ENCODE assay signal across 19 cellular contexts in the genomic region with DNA sequence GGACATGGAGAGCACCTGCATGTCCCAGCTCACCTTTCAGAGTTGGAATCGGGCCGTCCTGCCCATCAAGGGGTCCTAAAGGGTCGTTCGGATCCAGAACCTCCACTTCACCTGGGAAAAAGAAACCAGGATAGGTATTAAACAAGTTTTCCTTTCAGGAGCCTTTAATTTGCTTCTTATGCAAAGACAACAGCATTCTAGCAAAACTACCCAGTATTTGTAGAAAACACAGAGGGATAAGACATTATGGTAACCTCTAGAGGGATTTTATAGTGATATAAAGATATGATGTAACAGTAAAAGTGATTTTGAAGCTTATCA.
A peak's percentile ranks its signal among the peaks of the same experiment; 100 is the strongest.
DNase-seq lines count a peak whose midpoint lies in the region; ATAC-seq and TF ChIP-seq lines count a peak whose summit lies in the region.
"Had no signal": no experiment of that assay in that cellular context is flagged by ENCODE, and none has a peak within 500 bp of the region (broad histone marks: within the 10 kb centered on the region; RNA-seq: fewer than 3 reads in every experiment).

No MANE protein-coding gene starts in this region.

- H2AFZ ChIP-seq in OCI-LY3 (ENCODE audit: low read depth, low read length): 0 out of 2 replicates have a peak overlapping the region, but pooled peaks have one; percentile 49

- H3K27me3 ChIP-seq in left ventricle myocardium inferior (ENCODE audit: low read depth) (peaks cover 59% of the 10 kb centered on the region), OCI-LY3 (ENCODE audit: low read depth, low read length) (no peaks in the 10 kb centered on the region), transverse colon (no peaks in the 10 kb centered on the region), left lung (peaks cover 0 to 22% of the 10 kb centered on the region in 2 donors)
- H3K27me3 ChIP-seq: brain microvascular endothelial cell had no signal

- no peaks in the 10 kb centered on the region for H3K79me2 ChIP-seq in OCI-LY3 (ENCODE audit: low read length)

- 33% methylated on average over 4 of the region's 4 CpGs; no CpG with 5 or more reads in 1 of the 2 donors for WGBS in transverse colon (ENCODE audit: low coverage in 1 of 2), 2 donors

- TF ChIP-seq POLR2A in transverse colon (IDR thresholded peaks at IDR 0.05): no peak

- no peaks in the 10 kb centered on the region for H3K9me3 Mint-ChIP-seq in dendritic cell treated with granulocyte-macrophage colony-stimulating factor and Interleukin-4, amounts not matched to agents 40 ng/mL and 50 ng/mL, for 4 days
- H3K9me3 Mint-ChIP-seq: activated CD4-positive, alpha-beta memory T cell treated with anti-CD3 and anti-CD28 coated beads, Interleukin-2, amount 10 ng/mL, durations not matched to agents 7 days and 5 days; activated naive CD4-positive, alpha-beta T cell treated with anti-CD3 and anti-CD28 coated beads, Interleukin-2, amount 50 U/mL, for 24 hours; activated T-helper 2 cell treated with anti-CD3 and anti-CD28 coated beads, Interferon-gamma antibody, Interleukin-2, Interleukin-4, amounts not matched to agents 10 μg/mL and 5 μg/mL and 100 μg/mL, durations not matched to agents 14 hours and 24 hours and 36 hours; immature natural killer cell; stimulated activated naive CD8-positive, alpha-beta T cell treated with anti-CD3 and anti-CD28 coated beads, Interleukin-15, amount 100 ng/mL, for 72 hours had no signal

- no peaks in the 10 kb centered on the region for H3K36me3 Mint-ChIP-seq in dendritic cell treated with granulocyte-macrophage colony-stimulating factor and Interleukin-4, amounts not matched to agents 40 ng/mL and 50 ng/mL, for 4 days (ENCODE audit: low read depth)
- H3K36me3 Mint-ChIP-seq: activated naive CD4-positive, alpha-beta T cell treated with anti-CD3 and anti-CD28 coated beads, Interleukin-2, amount 50 U/mL, for 24 hours; immature natural killer cell had no signal

- peaks cover 10% of the 10 kb centered on the region for H3K27me3 Mint-ChIP-seq in dendritic cell treated with granulocyte-macrophage colony-stimulating factor and Interleukin-4, amounts not matched to agents 40 ng/mL and 50 ng/mL, for 4 days

- TF ChIP-seq CTCF in left ventricle myocardium inferior (IDR thresholded peaks at IDR 0.05; ENCODE audit: borderline replicate concordance) (peak; percentile 17), OCI-LY3 (IDR thresholded peaks at IDR 0.05; ENCODE audit: low read depth, low read length) (no peak), transverse colon (IDR thresholded peaks at IDR 0.05) (peak in 1 of 5 experiments; percentile 19), left lung (IDR thresholded peaks at IDR 0.05) (no peak)

- no peaks in the 10 kb centered on the region for H4K20me1 ChIP-seq in OCI-LY3 (ENCODE audit: insufficient read depth, low read length)

- DNase-seq in left ventricle myocardium inferior: no peak
- no peak for DNase-seq in left ventricle myocardium superior
- DNase-seq in transverse colon: no peak
- DNase-seq in left lung: no peak
- no peak for DNase-seq in KBM-7
- DNase-seq: amniotic stem cell, DMS153, NCI-H2107 had no signal

- H3K4me2 ChIP-seq in OCI-LY3 (ENCODE audit: low read length): peak overlapping the region; percentile 26; the same call in 1 of the 2 replicates

- peak overlapping the region; percentile 71 for H3K27ac Mint-ChIP-seq in dendritic cell treated with granulocyte-macrophage colony-stimulating factor and Interleukin-4, amounts not matched to agents 40 ng/mL and 50 ng/mL, for 4 days
- H3K27ac Mint-ChIP-seq: activated CD4-positive, alpha-beta memory T cell treated with anti-CD3 and anti-CD28 coated beads, Interleukin-2, amount 10 ng/mL, durations not matched to agents 7 days and 5 days; activated naive CD4-positive, alpha-beta T cell treated with anti-CD3 and anti-CD28 coated beads, Interleukin-2, amount 50 U/mL, for 24 hours; activated T-helper 2 cell treated with anti-CD3 and anti-CD28 coated beads, Interferon-gamma antibody, Interleukin-2, Interleukin-4, amounts not matched to agents 10 μg/mL and 5 μg/mL and 100 μg/mL, durations not matched to agents 14 hours and 24 hours and 36 hours; immature natural killer cell; stimulated activated naive CD8-positive, alpha-beta T cell treated with anti-CD3 and anti-CD28 coated beads, Interleukin-15, amount 100 ng/mL, for 72 hours had no signal

- no peak overlapping the region for H3K4me3 ChIP-seq in left ventricle myocardium inferior
- H3K4me3 ChIP-seq in OCI-LY3 (ENCODE audit: low read length): no peak overlapping the region
- no peak overlapping the region for H3K4me3 ChIP-seq in transverse colon
- no peak overlapping the region for H3K4me3 ChIP-seq in left lung
- H3K4me3 ChIP-seq: GM12878, SK-N-MC had no signal

- H3K9me3 ChIP-seq in left ventricle myocardium inferior (replicated peaks): no peaks in the 10 kb centered on the region
- no peaks in the 10 kb centered on the region for H3K9me3 ChIP-seq in OCI-LY3 (ENCODE audit: insufficient read depth, low read length)
- H3K9me3 ChIP-seq in transverse colon: no peaks in the 10 kb centered on the region
- no peaks in the 10 kb centered on the region for H3K9me3 ChIP-seq in left lung

- H3K36me3 ChIP-seq in left ventricle myocardium inferior: no peaks in the 10 kb centered on the region
- H3K36me3 ChIP-seq in OCI-LY3 (replicated peaks; ENCODE audit: low read depth, low read length): no peaks in the 10 kb centered on the region
- no peaks in the 10 kb centered on the region for H3K36me3 ChIP-seq in transverse colon
- H3K36me3 ChIP-seq in left lung: no peaks in the 10 kb centered on the region
- H3K36me3 ChIP-seq: brain microvascular endothelial cell had no signal

- in situ Hi-C loops in transverse colon (cut with MboI; ENCODE audit: low pct_ligation_motif_present in 1 of 4, low pct_unique_long_range_greater_than_20kb in 1 of 4, low sequenced_read_pairs in 3 of 4) (loop anchor here in 1 of 4 donors (10.0 kb wide), 1 partner anchor 179 kb away; a partner anchor contains a TSS), KBM-7 (cut with MboI; ENCODE audit: low pct_unique_long_range_greater_than_20kb, low sequenced_read_pairs) (no loop called here)

- peak overlapping the region; percentile 8 for H3K4me3 Mint-ChIP-seq in dendritic cell treated with granulocyte-macrophage colony-stimulating factor and Interleukin-4, amounts not matched to agents 40 ng/mL and 50 ng/mL, for 4 days
- H3K4me3 Mint-ChIP-seq: activated CD4-positive, alpha-beta memory T cell treated with anti-CD3 and anti-CD28 coated beads, Interleukin-2, amount 10 ng/mL, durations not matched to agents 7 days and 5 days; activated naive CD4-positive, alpha-beta T cell treated with anti-CD3 and anti-CD28 coated beads, Interleukin-2, amount 50 U/mL, for 24 hours; immature natural killer cell; stimulated activated naive CD8-positive, alpha-beta T cell treated with anti-CD3 and anti-CD28 coated beads, Interleukin-15, amount 100 ng/mL, for 72 hours had no signal

- peaks cover 60% of the 10 kb centered on the region for H3K4me1 Mint-ChIP-seq in dendritic cell treated with granulocyte-macrophage colony-stimulating factor and Interleukin-4, amounts not matched to agents 40 ng/mL and 50 ng/mL, for 4 days (ENCODE audit: low read depth)
- H3K4me1 Mint-ChIP-seq: activated naive CD4-positive, alpha-beta T cell treated with anti-CD3 and anti-CD28 coated beads, Interleukin-2, amount 50 U/mL, for 24 hours; immature natural killer cell; stimulated activated naive CD8-positive, alpha-beta T cell treated with anti-CD3 and anti-CD28 coated beads, Interleukin-15, amount 100 ng/mL, for 72 hours had no signal

- TF ChIP-seq EP300 in transverse colon (IDR thresholded peaks at IDR 0.05; ENCODE audit: low read depth): no peak

- ATAC-seq in left ventricle myocardium superior: no peak
- no peak for ATAC-seq in left lung
- no peak for ATAC-seq in HG03135 (IDR thresholded peaks at IDR 0.05; ENCODE audit: unreplicated experiment)

- H3K4me1 ChIP-seq in left ventricle myocardium inferior (no peaks in the 10 kb centered on the region), OCI-LY3 (ENCODE audit: low read length) (peaks cover 21% of the 10 kb centered on the region), transverse colon (peaks cover 4 to 35% (median 19%) of the 10 kb centered on the region in 4 donors), left lung (peaks cover 0 to 10% of the 10 kb centered on the region in 2 donors)

- no peak overlapping the region for H3K27ac ChIP-seq in left ventricle myocardium inferior (replicated peaks)
- H3K27ac ChIP-seq in OCI-LY3 (ENCODE audit: low read length): no peak overlapping the region
- H3K27ac ChIP-seq in transverse colon: peak overlapping the region in 3 of 4 donors; percentile 25 to 71 (median 28)
- H3K27ac ChIP-seq in left lung: no peak overlapping the region
- H3K27ac ChIP-seq: brain microvascular endothelial cell, SK-N-MC had no signal

- intact Hi-C loops in left ventricle myocardium inferior (cut with micrococcal nuclease) (loop anchor here (10.0 kb wide), 1 partner anchor 169 kb away; no protein-coding TSS in a partner anchor), left ventricle myocardium superior (cut with micrococcal nuclease) (loop anchor here (10.0 kb wide), 1 partner anchor 169 kb away; no protein-coding TSS in a partner anchor), transverse colon (cut with DNase I; ENCODE audit: low total_unique reads) (no loop called here), left lung (cut with DNase I) (no loop called here)
- intact Hi-C loops in dendritic cell treated with granulocyte-macrophage colony-stimulating factor and Interleukin-4, amounts not matched to agents 40 ng/mL and 50 ng/mL, for 4 days (cut with micrococcal nuclease): loop anchor here (2.0 to 10.0 kb wide), 2 partner anchors 129 to 175 kb away; a partner anchor contains a TSS

- H3K9ac ChIP-seq in OCI-LY3 (ENCODE audit: low read length): no peak overlapping the region

Comparison
In these comparisons a context has a peak if more than half of its experiments do, and no peak if none do; other contexts are left out.
1. H3K27ac ChIP-seq: peak in transverse colon (3 of 4); none in left ventricle myocardium inferior (single experiment), OCI-LY3 (single experiment) and left lung (0 of 2).
2. intact Hi-C loops: an anchor here in left ventricle myocardium inferior (10.0 kb wide), left ventricle myocardium superior (10.0 kb wide) and dendritic cell treated with granulocyte-macrophage colony-stimulating factor and Interleukin-4, amounts not matched to agents 40 ng/mL and 50 ng/mL, for 4 days (2.0 to 10.0 kb wide); none called in transverse colon and left lung.